ENCODE assay signal across 8 cellular contexts in genomic region chr14:52790756-52791203, GRCh38. TPM values are rescaled to one million over a fixed set of nuclear protein-coding genes. Genes with fewer than 3 reads are reported as not detected.
DNase-seq lines count a peak whose midpoint lies in the region; ATAC-seq and TF ChIP-seq lines count a peak whose summit lies in the region.

No MANE protein-coding gene starts in this region.

- H3K4me2 ChIP-seq in skeletal muscle satellite cell (ENCODE audit: low read length) = peak overlapping the region; percentile 91

- H3K27ac ChIP-seq in SJSA1 = peak overlapping the region; percentile 66

- ATAC-seq in HG03342 (IDR thresholded peaks at IDR 0.05; ENCODE audit: unreplicated experiment) = no peak

- H3K36me3 Mint-ChIP-seq in activated naive CD4-positive, alpha-beta T cell treated with anti-CD3 and anti-CD28 coated beads, Interleukin-2, amount 50 U/mL, for 24 hours = peaks cover 3% of the 10 kb centered on the region

- H3K9ac ChIP-seq in skeletal muscle satellite cell (ENCODE audit: low read depth, low read length) = peak overlapping the region; percentile 94

- H3K27me3 ChIP-seq in SJSA1 (replicated peaks) (no peaks in the 10 kb centered on the region), skeletal muscle satellite cell (ENCODE audit: control insufficient read depth, insufficient read depth, low read length) (no peaks in the 10 kb centered on the region)

- H3K27me3 Mint-ChIP-seq in activated naive CD4-positive, alpha-beta T cell treated with anti-CD3 and anti-CD28 coated beads, Interleukin-2, amount 50 U/mL, for 24 hours = no peaks in the 10 kb centered on the region

- no peaks in the 10 kb centered on the region for H3K9me3 Mint-ChIP-seq in activated naive CD4-positive, alpha-beta T cell treated with anti-CD3 and anti-CD28 coated beads, Interleukin-2, amount 50 U/mL, for 24 hours

- H3K4me1 ChIP-seq in SJSA1 (replicated peaks) (peaks cover 12% of the 10 kb centered on the region), skeletal muscle satellite cell (ENCODE audit: control insufficient read depth, insufficient read depth, low read length) (peaks cover 28% of the 10 kb centered on the region)

- H3K4me1 Mint-ChIP-seq in activated naive CD4-positive, alpha-beta T cell treated with anti-CD3 and anti-CD28 coated beads, Interleukin-2, amount 50 U/mL, for 24 hours = peaks cover 47% of the 10 kb centered on the region

- H3K36me3 ChIP-seq in SJSA1 (peaks cover 3% of the 10 kb centered on the region; the same call in 1 of the 2 replicates), skeletal muscle satellite cell (ENCODE audit: insufficient read depth, low read length) (peaks cover 4% of the 10 kb centered on the region)

- H3K4me3 ChIP-seq in SJSA1 (peak overlapping the region; percentile 55), fibroblast of the aortic adventitia (ENCODE audit: low read depth, low read length) (peak overlapping the region; percentile 87), skeletal muscle satellite cell (ENCODE audit: low read length) (peak overlapping the region; percentile 90)

- H3K27ac Mint-ChIP-seq in activated naive CD4-positive, alpha-beta T cell treated with anti-CD3 and anti-CD28 coated beads, Interleukin-2, amount 50 U/mL, for 24 hours = peak overlapping the region; percentile 83

- peak overlapping the region; percentile 94 for H3K4me3 Mint-ChIP-seq in activated naive CD4-positive, alpha-beta T cell treated with anti-CD3 and anti-CD28 coated beads, Interleukin-2, amount 50 U/mL, for 24 hours

- H3K9me3 ChIP-seq in SJSA1 (replicated peaks) = no peaks in the 10 kb centered on the region
- H3K9me3 ChIP-seq in skeletal muscle satellite cell (replicated peaks; ENCODE audit: low read length) = no peaks in the 10 kb centered on the region

- no peak for TF ChIP-seq CTCF in fibroblast of the aortic adventitia (IDR thresholded peaks at IDR 0.05; ENCODE audit: insufficient read depth, low read length)

- no peak for DNase-seq in activated naive CD4-positive, alpha-beta T cell treated with Interleukin-2 at 50 U/mL for 16 hours
- DNase-seq in SJSA1 (ENCODE audit: low read depth in 1 of 2, low spot score in 2 of 2) = no peak
- no peak for DNase-seq in fibroblast of the aortic adventitia (ENCODE audit: low read depth)
- no peak for DNase-seq in NCI-H2196 (lab: John Stamatoyannopoulos, UW; ENCODE audit: unreplicated experiment)
- no peak for DNase-seq in GM03348 (ENCODE audit: low spot score)

RNA-seq across cellular contexts. Expression of gene GNPNAT1, which starts 0.6 kb away (rescaled TPM):
- 28.3 and 36.0 TPM in 2 replicates for total RNA-seq in SJSA1 (2014; rRNA removed; shearing (Covaris generic))
- 26.6 and 59.9 TPM in 2 replicates for total RNA-seq in fibroblast of the aortic adventitia (ENCODE audit: low replicate concordance)
- total RNA-seq in skeletal muscle satellite cell (2012; rRNA removed) = 124 and 131 TPM in 2 replicates
